25 cellular contexts compared by ENCODE assay signal in genomic region chr1:176785810-176786209, GRCh38.
A peak's percentile ranks its signal among the peaks of the same experiment; 100 is the strongest.
DNase-seq lines count a peak whose midpoint lies in the region; ATAC-seq and TF ChIP-seq lines count a peak whose summit lies in the region.
"Had no signal": no experiment of that assay in that cellular context is flagged by ENCODE, and none has a peak within 500 bp of the region (broad histone marks: within the 10 kb centered on the region; RNA-seq: fewer than 3 reads in every experiment).

No MANE protein-coding gene starts in this region.

- H3K9me3 ChIP-seq in BE2C (no peaks in the 10 kb centered on the region), OCI-LY3 (ENCODE audit: insufficient read depth, low read length) (no peaks in the 10 kb centered on the region; the same call in 1 of the 2 replicates), mesenchymal stem cell (ENCODE audit: control insufficient read depth, low read length) (no peaks in the 10 kb centered on the region), uterus (no peaks in the 10 kb centered on the region)
- H3K9me3 ChIP-seq: BLaER1 treated with 17β-estradiol and CSF1 and Interleukin-3, amounts not matched to agents 10 nM and 100 nM; gastrocnemius medialis; right lobe of liver; thyroid gland had no signal

- no peak overlapping the region for H3K14ac ChIP-seq in mesenchymal stem cell (ENCODE audit: low read length in 2 of 2)

- H3K27ac Mint-ChIP-seq in activated T-cell treated with anti-CD3 and anti-CD28 coated beads, Interleukin-2, amount 50 U/mL, for 72 hours, result no peak overlapping the region
- no peak overlapping the region for H3K27ac Mint-ChIP-seq in activated CD4-positive, alpha-beta T cell treated with anti-CD3 and anti-CD28 coated beads, Interleukin-2, amount 10 ng/mL, durations not matched to agents 24 days and 14 days
- H3K27ac Mint-ChIP-seq: activated CD8-positive, alpha-beta T cell treated with anti-CD3 and anti-CD28 coated beads for 36 hours; activated naive CD8-positive, alpha-beta T cell treated with anti-CD3 and anti-CD28 coated beads, Interleukin-2, amount 50 U/mL, for 24 hours; naive thymus-derived CD4-positive, alpha-beta T cell; stimulated activated naive CD8-positive, alpha-beta T cell treated with anti-CD3 and anti-CD28 coated beads, Interleukin-15, Interleukin-2, amounts not matched to agents 100 ng/mL and 50 ng/mL, for 24 hours had no signal

- H3K36me3 Mint-ChIP-seq in activated T-cell treated with anti-CD3 and anti-CD28 coated beads, Interleukin-2, amount 50 U/mL, for 72 hours (ENCODE audit: insufficient read depth in 2 of 2), result no peaks in the 10 kb centered on the region
- H3K36me3 Mint-ChIP-seq in activated CD4-positive, alpha-beta T cell treated with anti-CD3 and anti-CD28 coated beads, Interleukin-2, amount 10 ng/mL, durations not matched to agents 24 days and 14 days (ENCODE audit: low read depth), result no peaks in the 10 kb centered on the region
- H3K36me3 Mint-ChIP-seq: naive thymus-derived CD4-positive, alpha-beta T cell had no signal

- H3K27ac ChIP-seq in OCI-LY3 (ENCODE audit: low read length) (peak overlapping the region; percentile 71), mesenchymal stem cell (ENCODE audit: low read length, poor library complexity, severe bottlenecking) (no peak overlapping the region), uterus (no peak overlapping the region)
- H3K27ac ChIP-seq: BLaER1 treated with 17β-estradiol and CSF1 and Interleukin-3, amounts not matched to agents 10 nM and 100 nM; brain microvascular endothelial cell; gastrocnemius medialis; parathyroid adenoma; right lobe of liver; thyroid gland had no signal

- H3K4me1 Mint-ChIP-seq in activated T-cell treated with anti-CD3 and anti-CD28 coated beads, Interleukin-2, amount 50 U/mL, for 72 hours (ENCODE audit: low read depth), result no peaks in the 10 kb centered on the region
- no peaks in the 10 kb centered on the region for H3K4me1 Mint-ChIP-seq in activated CD4-positive, alpha-beta T cell treated with anti-CD3 and anti-CD28 coated beads, Interleukin-2, amount 10 ng/mL, durations not matched to agents 24 days and 14 days
- H3K4me1 Mint-ChIP-seq: activated naive CD8-positive, alpha-beta T cell treated with anti-CD3 and anti-CD28 coated beads, Interleukin-2, amount 50 U/mL, for 24 hours; naive thymus-derived CD4-positive, alpha-beta T cell had no signal

- no peaks in the 10 kb centered on the region for H3K27me3 ChIP-seq in BE2C
- peaks cover 21% of the 10 kb centered on the region; the same call in 1 of the 2 replicates for H3K27me3 ChIP-seq in OCI-LY3 (ENCODE audit: low read depth, low read length)
- no peaks in the 10 kb centered on the region for H3K27me3 ChIP-seq in mesenchymal stem cell (ENCODE audit: control insufficient read depth in 1 of 2, insufficient read depth in 1 of 2, low read length in 2 of 2)
- H3K27me3 ChIP-seq in uterus, result no peaks in the 10 kb centered on the region
- H3K27me3 ChIP-seq: BLaER1 treated with 17β-estradiol and CSF1 and Interleukin-3, amounts not matched to agents 10 nM and 100 nM; brain microvascular endothelial cell; gastrocnemius medialis; right lobe of liver; thyroid gland had no signal

- H3K79me2 ChIP-seq in OCI-LY3 (ENCODE audit: low read length), result no peaks in the 10 kb centered on the region
- H3K79me2 ChIP-seq: parathyroid adenoma had no signal

- no peak for TF ChIP-seq POLR2A in uterus (IDR thresholded peaks at IDR 0.05)

- H3K9me3 Mint-ChIP-seq in activated T-cell treated with anti-CD3 and anti-CD28 coated beads, Interleukin-2, amount 50 U/mL, for 72 hours, result peaks cover 1 to 8% of the 10 kb centered on the region in 2 donors
- H3K9me3 Mint-ChIP-seq in activated CD4-positive, alpha-beta T cell treated with anti-CD3 and anti-CD28 coated beads, Interleukin-2, amount 10 ng/mL, durations not matched to agents 24 days and 14 days, result peaks cover 4% of the 10 kb centered on the region

- no peak overlapping the region for H3K4ac ChIP-seq in mesenchymal stem cell (ENCODE audit: low read depth in 1 of 2, low read length in 2 of 2)

- no peaks in the 10 kb centered on the region for H3K4me1 ChIP-seq in BE2C
- peaks cover 23% of the 10 kb centered on the region for H3K4me1 ChIP-seq in OCI-LY3 (ENCODE audit: low read length)
- H3K4me1 ChIP-seq in mesenchymal stem cell (ENCODE audit: control insufficient read depth, insufficient read depth, low read depth, low read length), result peaks cover 1% of the 10 kb centered on the region
- no peaks in the 10 kb centered on the region for H3K4me1 ChIP-seq in uterus
- H3K4me1 ChIP-seq: BLaER1 treated with 17β-estradiol and CSF1 and Interleukin-3, amounts not matched to agents 10 nM and 100 nM; parathyroid adenoma; right lobe of liver; thyroid gland had no signal

- peak overlapping the region; percentile 85 for H2AFZ ChIP-seq in OCI-LY3 (ENCODE audit: low read depth, low read length)
- H2AFZ ChIP-seq in mesenchymal stem cell (ENCODE audit: low read depth, low read length), result no peak overlapping the region
- H2AFZ ChIP-seq: parathyroid adenoma had no signal

- no peak overlapping the region for H2AK5ac ChIP-seq in mesenchymal stem cell (ENCODE audit: low read length, severe bottlenecking)

- no peak overlapping the region for H4K91ac ChIP-seq in mesenchymal stem cell (ENCODE audit: low read length)

- H2BK15ac ChIP-seq in mesenchymal stem cell (ENCODE audit: low read depth, poor library complexity, severe bottlenecking), result no peak overlapping the region

- H3K4me2 ChIP-seq in OCI-LY3 (ENCODE audit: low read length) (peak overlapping the region; percentile 86), mesenchymal stem cell (ENCODE audit: low read length, poor library complexity, severe bottlenecking) (no peak overlapping the region)
- H3K4me2 ChIP-seq: BLaER1 treated with 17β-estradiol and CSF1 and Interleukin-3, amounts not matched to agents 10 nM and 100 nM had no signal

- no peaks in the 10 kb centered on the region for H3K27me3 Mint-ChIP-seq in activated T-cell treated with anti-CD3 and anti-CD28 coated beads, Interleukin-2, amount 50 U/mL, for 72 hours (ENCODE audit: low read depth)
- H3K27me3 Mint-ChIP-seq in activated CD4-positive, alpha-beta T cell treated with anti-CD3 and anti-CD28 coated beads, Interleukin-2, amount 10 ng/mL, durations not matched to agents 24 days and 14 days, result no peaks in the 10 kb centered on the region

- no peak overlapping the region for H2BK5ac ChIP-seq in mesenchymal stem cell (ENCODE audit: low read depth, low read length, poor library complexity, severe bottlenecking)

- no peak overlapping the region for H4K8ac ChIP-seq in mesenchymal stem cell (ENCODE audit: low read length)

- no peak overlapping the region for H3K23ac ChIP-seq in mesenchymal stem cell (ENCODE audit: low read length in 2 of 2)

- H3K4me3 Mint-ChIP-seq in activated T-cell treated with anti-CD3 and anti-CD28 coated beads, Interleukin-2, amount 50 U/mL, for 72 hours, result no peak overlapping the region
- H3K4me3 Mint-ChIP-seq in activated CD4-positive, alpha-beta T cell treated with anti-CD3 and anti-CD28 coated beads, Interleukin-2, amount 10 ng/mL, durations not matched to agents 24 days and 14 days, result no peak overlapping the region
- H3K4me3 Mint-ChIP-seq: activated CD8-positive, alpha-beta T cell treated with anti-CD3 and anti-CD28 coated beads for 36 hours; activated naive CD8-positive, alpha-beta T cell treated with anti-CD3 and anti-CD28 coated beads, Interleukin-2, amount 50 U/mL, for 24 hours; naive thymus-derived CD4-positive, alpha-beta T cell; stimulated activated naive CD8-positive, alpha-beta T cell treated with anti-CD3 and anti-CD28 coated beads, Interleukin-15, Interleukin-2, amounts not matched to agents 100 ng/mL and 50 ng/mL, for 24 hours had no signal

- no peak overlapping the region for H2BK12ac ChIP-seq in mesenchymal stem cell (ENCODE audit: low read length in 2 of 2)

- TF ChIP-seq CTCF in BE2C (IDR thresholded peaks at IDR 0.05; ENCODE audit: low read depth, low read length) (0 out of 2 replicates have a peak, but pooled peaks have one; percentile 1), OCI-LY3 (IDR thresholded peaks at IDR 0.05; ENCODE audit: low read depth, low read length) (no peak), uterus (IDR thresholded peaks at IDR 0.05) (no peak)

- no peaks in the 10 kb centered on the region for H4K20me1 ChIP-seq in OCI-LY3 (ENCODE audit: insufficient read depth, low read length)
- H4K20me1 ChIP-seq: BLaER1 treated with 17β-estradiol and CSF1 and Interleukin-3, amounts not matched to agents 10 nM and 100 nM had no signal

- no peak overlapping the region for H3K18ac ChIP-seq in mesenchymal stem cell (ENCODE audit: low read depth in 1 of 2, low read length in 2 of 2)

- ATAC-seq in GM21390 (IDR thresholded peaks at IDR 0.05; ENCODE audit: unreplicated experiment), result peak; percentile 15
- ATAC-seq in activated T-cell treated with anti-CD3 and anti-CD28 coated beads, Interleukin-2, amount 50 U/mL, for 72 hours (replicated peaks in 1 of 2), result no peak
- ATAC-seq: activated CD8-positive, alpha-beta T cell treated with anti-CD3 and anti-CD28 coated beads for 36 hours; activated naive CD8-positive, alpha-beta T cell treated with anti-CD3 and anti-CD28 coated beads, Interleukin-2, amount 50 U/mL, for 24 hours; esophagus mucosa; gastrocnemius medialis; naive thymus-derived CD4-positive, alpha-beta T cell; right lobe of liver had no signal

- no peaks in the 10 kb centered on the region for H3K36me3 ChIP-seq in BE2C
- no peaks in the 10 kb centered on the region for H3K36me3 ChIP-seq in OCI-LY3 (replicated peaks; ENCODE audit: low read depth, low read length)
- H3K36me3 ChIP-seq in mesenchymal stem cell (ENCODE audit: control insufficient read depth in 1 of 2, insufficient read depth in 2 of 2, low read depth in 1 of 2, low read length in 2 of 2), result no peaks in the 10 kb centered on the region
- H3K36me3 ChIP-seq in uterus, result no peaks in the 10 kb centered on the region
- H3K36me3 ChIP-seq: BLaER1 treated with 17β-estradiol and CSF1 and Interleukin-3, amounts not matched to agents 10 nM and 100 nM; brain microvascular endothelial cell; gastrocnemius medialis; right lobe of liver; thyroid gland had no signal

- H2BK120ac ChIP-seq in mesenchymal stem cell (ENCODE audit: low read depth, low read length), result no peak overlapping the region

- DNase-seq in BE2C (no peak), mesenchymal stem cell (no peak), uterus (no peak), T1000 (lab: John Stamatoyannopoulos, UW) (no peak)
- no peak for DNase-seq in activated T-cell treated with anti-CD3 and anti-CD28 coated beads, Interleukin-2, amount 50 U/mL, for 72 hours
- DNase-seq in activated CD4-positive, alpha-beta T cell treated with anti-CD3 and anti-CD28 coated beads, Interleukin-2, amount 10 ng/mL, durations not matched to agents 24 days and 14 days, result no peak
- DNase-seq: ACHN; activated CD8-positive, alpha-beta T cell treated with anti-CD3 and anti-CD28 coated beads for 36 hours; activated gamma-delta T cell; activated naive CD8-positive, alpha-beta T cell treated with anti-CD3 and anti-CD28 coated beads, Interleukin-2, amount 50 U/mL, for 24 hours; activated T-cell treated with anti-CD3 and anti-CD28 coated beads for 4 hours; brain microvascular endothelial cell; effector memory CD4-positive, alpha-beta T cell; EL; gastrocnemius medialis; mammary epithelial cell; naive thymus-derived CD4-positive, alpha-beta T cell; right lobe of liver; thyroid gland had no signal

- 59% methylated on average over 4 of the region's 5 CpGs for WGBS in mesenchymal stem cell

- H3K79me1 ChIP-seq in mesenchymal stem cell (replicated peaks; ENCODE audit: low read length, poor library complexity, severe bottlenecking), result no peaks in the 10 kb centered on the region

- H3K4me3 ChIP-seq in BE2C (ENCODE audit: low read depth, low read length), result no peak overlapping the region
- peak overlapping the region; percentile 61 for H3K4me3 ChIP-seq in OCI-LY3 (ENCODE audit: low read length)
- H3K4me3 ChIP-seq in mesenchymal stem cell (ENCODE audit: insufficient read depth in 1 of 2, low read depth in 1 of 2, low read length in 2 of 2), result no peak overlapping the region
- H3K4me3 ChIP-seq in uterus, result no peak overlapping the region
- H3K4me3 ChIP-seq: BLaER1 treated with 17β-estradiol and CSF1 and Interleukin-3, amounts not matched to agents 10 nM and 100 nM; gastrocnemius medialis; right lobe of liver; thyroid gland had no signal

- peak overlapping the region; percentile 42 for H3K9ac ChIP-seq in OCI-LY3 (ENCODE audit: low read length)
- H3K9ac ChIP-seq in mesenchymal stem cell (ENCODE audit: low read length), result peak overlapping the region; percentile 46
- H3K9ac ChIP-seq: BLaER1 treated with 17β-estradiol and CSF1 and Interleukin-3, amounts not matched to agents 10 nM and 100 nM; parathyroid adenoma had no signal

- intact Hi-C loops in uterus (cut with DNase I; ENCODE audit: low total_unique reads), result no loop called here
- intact Hi-C loops in activated CD4-positive, alpha-beta T cell treated with anti-CD3 and anti-CD28 coated beads, Interleukin-2, amount 10 ng/mL, durations not matched to agents 24 days and 14 days (cut with micrococcal nuclease), result no loop called here
